In genomic region chr15:74780983-74781672, GRCh38 we compare ENCODE assay signal across 8 cellular contexts. TPM values are rescaled to one million over a fixed set of nuclear protein-coding genes. Genes with fewer than 3 reads are reported as not detected.
DNase-seq lines count a peak whose midpoint lies in the region; ATAC-seq and TF ChIP-seq lines count a peak whose summit lies in the region.

No MANE protein-coding gene starts in this region.

- no peaks in the 10 kb centered on the region for H3K9me2 ChIP-seq in DOHH2 (replicated peaks; ENCODE audit: control insufficient read depth, low read length)

- H3K27me3 Mint-ChIP-seq in activated naive CD4-positive, alpha-beta T cell treated with anti-CD3 and anti-CD28 coated beads, Interleukin-2, amount 50 U/mL, for 24 hours: no peaks in the 10 kb centered on the region

- no peaks in the 10 kb centered on the region for H3K9me3 ChIP-seq in DOHH2 (ENCODE audit: control insufficient read depth, insufficient read depth, low read length)
- no peaks in the 10 kb centered on the region for H3K9me3 ChIP-seq in stomach

- H4K20me1 ChIP-seq in DOHH2 (ENCODE audit: control insufficient read depth, insufficient read depth, low read depth, low read length): no peaks in the 10 kb centered on the region

- H3K27me3 ChIP-seq in DOHH2 (ENCODE audit: control insufficient read depth, low read length): no peaks in the 10 kb centered on the region
- no peaks in the 10 kb centered on the region for H3K27me3 ChIP-seq in stomach

- no peak for ATAC-seq in GM19467 (IDR thresholded peaks at IDR 0.05; ENCODE audit: unreplicated experiment)

- peaks cover 69% of the 10 kb centered on the region for H3K4me1 Mint-ChIP-seq in activated naive CD4-positive, alpha-beta T cell treated with anti-CD3 and anti-CD28 coated beads, Interleukin-2, amount 50 U/mL, for 24 hours

- H3K27ac ChIP-seq in DOHH2 (ENCODE audit: low read depth, low read length) (peak overlapping the region; percentile 99), stomach (peak overlapping the region; percentile 31 to 95 (median 87))

- DNase-seq in LNCaP clone FGC (ENCODE audit: low read depth) (no peak), islet precursor cell (peak; percentile 69), stomach (no peak), KG1 (lab: John Stamatoyannopoulos, UW) (no peak), cerebellar cortex (ENCODE audit: low spot score) (no peak)

- peak overlapping the region; percentile 90 for H3K4me3 Mint-ChIP-seq in activated naive CD4-positive, alpha-beta T cell treated with anti-CD3 and anti-CD28 coated beads, Interleukin-2, amount 50 U/mL, for 24 hours

- intact Hi-C loops in stomach (cut with DNase I; ENCODE audit: low total_unique reads): no loop called here

- H3K36me3 ChIP-seq in DOHH2 (ENCODE audit: control insufficient read depth, low read length) (peaks cover 39% of the 10 kb centered on the region), stomach (no peaks in the 10 kb centered on the region)

- no peak for TF ChIP-seq POLR2A in stomach (IDR thresholded peaks at IDR 0.05)

- TF ChIP-seq EP300 in stomach (IDR thresholded peaks at IDR 0.05): no peak

- H3K27ac Mint-ChIP-seq in activated naive CD4-positive, alpha-beta T cell treated with anti-CD3 and anti-CD28 coated beads, Interleukin-2, amount 50 U/mL, for 24 hours: peak overlapping the region; percentile 97

- no peak for TF ChIP-seq CTCF in DOHH2 (IDR thresholded peaks at IDR 0.05; ENCODE audit: low read depth, low read length, poor library complexity, severe bottlenecking)
- TF ChIP-seq CTCF in LNCaP clone FGC (IDR thresholded peaks at IDR 0.05; ENCODE audit: control insufficient read depth, extremely low read depth, insufficient read depth): no peak
- no peak for TF ChIP-seq CTCF in stomach (IDR thresholded peaks at IDR 0.05)

- peaks cover 65% of the 10 kb centered on the region for H3K79me2 ChIP-seq in DOHH2 (ENCODE audit: control insufficient read depth, low read length)

- H3K4me3 ChIP-seq in DOHH2 (ENCODE audit: low read length): peak overlapping the region; percentile 87
- peak overlapping the region; percentile 37 for H3K4me3 ChIP-seq in LNCaP clone FGC (ENCODE audit: low read depth, low read length)
- peak overlapping the region; percentile 77 to 84 (median 81) for H3K4me3 ChIP-seq in stomach

- peak overlapping the region; percentile 93 for H3K4me2 ChIP-seq in DOHH2 (ENCODE audit: low read length)

- 9 to 19% (median 13%) methylated on average over 18 of the region's 18 CpGs for WGBS in stomach, 5 donors

- H3K36me3 Mint-ChIP-seq in activated naive CD4-positive, alpha-beta T cell treated with anti-CD3 and anti-CD28 coated beads, Interleukin-2, amount 50 U/mL, for 24 hours: peaks cover 14% of the 10 kb centered on the region

- H3K9me3 Mint-ChIP-seq in activated naive CD4-positive, alpha-beta T cell treated with anti-CD3 and anti-CD28 coated beads, Interleukin-2, amount 50 U/mL, for 24 hours: no peaks in the 10 kb centered on the region

- peaks cover 76% of the 10 kb centered on the region for H3F3A ChIP-seq in DOHH2 (ENCODE audit: control insufficient read depth, insufficient read depth)

- H3K4me1 ChIP-seq in DOHH2 (ENCODE audit: control insufficient read depth, low read length): peaks cover 83% of the 10 kb centered on the region
- peaks cover 54 to 92% (median 77%) of the 10 kb centered on the region in 4 donors for H3K4me1 ChIP-seq in stomach

RNA-seq across cellular contexts. Expression of gene CSK, which starts 0.8 kb away (rescaled TPM):
- 10 to 100 TPM; 15.2 to 61.0 (median 20.7) TPM for total RNA-seq in stomach
- polyA plus RNA-seq in stomach: 10 to 100 TPM; 21.8 to 33.4 (median 26.2) TPM

RNA-seq across cellular contexts. Expression of gene LMAN1L, which starts 31.5 kb away (rescaled TPM):
- 10 to 100 TPM in 1 of 5 donors, 1 to 10 TPM in 1, not detected in 3; 5.9 to 83.5 TPM for total RNA-seq in stomach
- polyA plus RNA-seq in stomach: not detected

RNA-seq across cellular contexts. Expression of gene CYP1A2, which starts 32.5 kb away (rescaled TPM):
- total RNA-seq in stomach: not detected
- not detected for polyA plus RNA-seq in stomach

RNA-seq across cellular contexts. Expression of gene CPLX3, which starts 45.3 kb away (rescaled TPM):
- 10 to 100 TPM in 2 of 5 donors, not detected in 3; 37.5 to 57.8 TPM for total RNA-seq in stomach
- polyA plus RNA-seq in stomach: 1 to 10 TPM in 1 of 3 donors, under 1 TPM in 1, not detected in 1; 0.61 to 1.4 TPM

RNA-seq across cellular contexts. Expression of gene CYP1A1, which starts 55.8 kb away (rescaled TPM):
- total RNA-seq in stomach: under 1 TPM in 3 of 5 donors, not detected in 2; 0.37 to 0.58 (median 0.43) TPM
- polyA plus RNA-seq in stomach: under 1 TPM in 1 of 3 donors, not detected in 2; 0.20 TPM

Comparison
In these comparisons a context has a peak if more than half of its experiments do, and no peak if none do; other contexts are left out.
1. H3K4me3 ChIP-seq: peak in every context shown above with its lines; median percentile 87 in DOHH2; 81 in stomach; 37 in LNCaP clone FGC.